21 cellular contexts compared by ENCODE assay signal in the genomic region with DNA sequence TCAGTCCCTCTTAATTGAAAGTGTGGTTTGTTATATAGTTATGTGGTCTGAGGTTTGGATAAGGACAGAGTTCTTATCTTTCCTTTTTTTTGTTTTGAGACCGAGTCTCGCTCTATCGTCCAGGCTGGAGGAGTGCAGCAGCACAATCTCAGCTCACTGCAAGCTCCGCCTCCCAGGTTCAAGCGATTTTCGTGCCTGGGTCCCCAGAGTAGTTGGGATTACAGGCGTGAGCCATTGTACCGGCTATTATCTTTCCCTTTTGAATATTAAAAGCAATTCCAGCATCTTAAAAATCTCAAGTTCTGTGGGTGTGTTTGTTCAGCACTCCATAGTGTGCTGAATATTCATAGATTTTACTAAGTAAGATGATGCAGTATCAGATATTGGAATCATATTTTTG.
A peak's percentile ranks its signal among the peaks of the same experiment; 100 is the strongest.
DNase-seq lines count a peak whose midpoint lies in the region; ATAC-seq and TF ChIP-seq lines count a peak whose summit lies in the region.
"Had no signal": no experiment of that assay in that cellular context is flagged by ENCODE, and none has a peak within 500 bp of the region (broad histone marks: within the 10 kb centered on the region; RNA-seq: fewer than 3 reads in every experiment).

No MANE protein-coding gene starts in this region.

- intact Hi-C loops in dorsolateral prefrontal cortex (cut with DNase I), result no loop called here

- peak overlapping the region in 2 of 59 donors; percentile 15 to 21 for H3K27ac ChIP-seq in dorsolateral prefrontal cortex
- H3K27ac ChIP-seq: HL-60 had no signal

- ATAC-seq in GM19023 (IDR thresholded peaks at IDR 0.05; ENCODE audit: unreplicated experiment), result no peak
- ATAC-seq: K562 had no signal

- H3K9me3 ChIP-seq in HAP-1, result no peaks in the 10 kb centered on the region
- H3K9me3 ChIP-seq: BE2C had no signal

- no peaks in the 10 kb centered on the region for H3K36me3 ChIP-seq in HAP-1 (replicated peaks)
- H3K36me3 ChIP-seq: BE2C had no signal

- TF ChIP-seq CTCF in fibroblast of the aortic adventitia (IDR thresholded peaks at IDR 0.05; ENCODE audit: insufficient read depth, low read length) (no peak), dorsolateral prefrontal cortex (IDR thresholded peaks at IDR 0.05 in 54 of 56, conservative IDR thresholded peaks at IDR 0.05 in 2 of 56; ENCODE audit: low read depth in 1 of 56, partially characterized antibody in 56 of 56) (no peak)

- peaks cover 32% of the 10 kb centered on the region for H3K4me1 ChIP-seq in HAP-1

- peak; percentile 76 to 77 for DNase-seq in HAP-1 (ENCODE audit: low spot score in 2 of 2)
- DNase-seq in amniotic epithelial cell (ENCODE audit: low read depth), result peak; percentile 41
- peak; percentile 45 for DNase-seq in fibroblast of the aortic adventitia (ENCODE audit: low read depth)
- no peak for DNase-seq in putamen (ENCODE audit: low spot score)
- no peak for DNase-seq in dorsolateral prefrontal cortex
- no peak for DNase-seq in islet precursor cell
- DNase-seq: ACHN; BE2C; C1 segment of cervical spinal cord; CD4-positive, CD25-positive, alpha-beta regulatory T cell; CD8-positive, alpha-beta memory T cell; COR-L47; DMS 273 treated with DMSO at 0.1 percent for 48 hours; DMS53; DND-41; GOT3; H7; IMR-90 had no signal

- H3K27me3 ChIP-seq in HAP-1 (ENCODE audit: low read depth), result no peaks in the 10 kb centered on the region
- no peaks in the 10 kb centered on the region for H3K27me3 ChIP-seq in dorsolateral prefrontal cortex
- H3K27me3 ChIP-seq: BE2C had no signal

- H3K4me3 ChIP-seq in HAP-1, result no peak overlapping the region
- H3K4me3 ChIP-seq in fibroblast of the aortic adventitia (ENCODE audit: low read depth, low read length), result peak overlapping the region; percentile 22
- no peak overlapping the region for H3K4me3 ChIP-seq in dorsolateral prefrontal cortex
- H3K4me3 ChIP-seq: K562 had no signal

- in situ Hi-C loops in HAP-1 (cut with MboI; ENCODE audit: low sequenced_read_pairs), result no loop called here

Comparison
In these comparisons a context has a peak if more than half of its experiments do, and no peak if none do; other contexts are left out.
1. DNase-seq: peak in HAP-1 (2 of 2), amniotic epithelial cell (single experiment) and fibroblast of the aortic adventitia (single experiment); none in putamen (single experiment), dorsolateral prefrontal cortex (0 of 10) and islet precursor cell (single experiment).